In the genomic region with DNA sequence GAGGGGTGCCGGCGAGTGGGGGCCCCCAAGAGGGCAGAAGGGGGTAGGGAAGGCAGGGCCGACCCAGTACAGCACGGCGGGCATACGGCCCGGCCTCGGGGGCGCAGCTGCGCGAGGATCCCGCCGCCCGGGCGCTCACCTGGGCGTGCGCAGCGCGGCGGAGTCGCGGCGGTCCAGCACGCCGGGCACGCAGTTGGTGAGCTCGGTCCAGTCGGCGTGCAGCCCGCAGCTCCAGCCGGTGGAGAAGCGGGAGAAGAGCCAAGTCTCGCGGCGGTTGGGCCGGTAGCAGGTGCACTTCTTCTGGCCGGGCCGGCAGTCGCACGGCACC, we compare ENCODE assay signal across 8 cellular contexts. TPM values are rescaled to one million over a fixed set of nuclear protein-coding genes. Genes with fewer than 3 reads are reported as not detected.
DNase-seq lines count a peak whose midpoint lies in the region; ATAC-seq, FAIRE-seq and TF ChIP-seq lines count a peak whose summit lies in the region.
"Not testable (repeated sequence)": the region's sequence is repeated elsewhere in the genome, so short reads cannot be mapped to it uniquely, and the experiment has no call there.

No MANE protein-coding gene starts in this region.

- H3K4me1 Mint-ChIP-seq in activated naive CD8-positive, alpha-beta T cell treated with anti-CD3 and anti-CD28 coated beads, Interleukin-2, amount 10 ng/mL, durations not matched to agents 7 days and 5 days, result peaks cover 27% of the 10 kb centered on the region

- peak; percentile 13 for ATAC-seq in HG02943 (IDR thresholded peaks at IDR 0.05; ENCODE audit: low read depth, unreplicated experiment)
- peak; percentile 0 for ATAC-seq in activated naive CD8-positive, alpha-beta T cell treated with anti-CD3 and anti-CD28 coated beads, Interleukin-2, amount 10 ng/mL, durations not matched to agents 7 days and 5 days (ENCODE audit: low read depth)
- ATAC-seq in left lung, result peak; percentile 1
- peak; percentile 2 to 29 (median 8) for ATAC-seq in pancreas
- not testable (repeated sequence) for ATAC-seq in upper lobe of left lung (ENCODE audit: low FRiP score in 2 of 2)

- H3K4me1 ChIP-seq in Peyer's patch (peaks cover 3 to 28% (median 16%) of the 10 kb centered on the region in 4 donors), esophagus (ENCODE audit: control insufficient read depth in 2 of 2, insufficient read depth in 2 of 2, low read length in 1 of 2) (peaks cover 21 to 44% of the 10 kb centered on the region in 2 donors), left lung (peaks cover 6 to 63% of the 10 kb centered on the region in 2 donors), pancreas (peaks cover 0 to 21% (median 4%) of the 10 kb centered on the region in 3 donors), upper lobe of left lung (peaks cover 27 to 73% (median 42%) of the 10 kb centered on the region in 4 donors)

- H3K27ac ChIP-seq in Peyer's patch, result peak overlapping the region in 3 of 4 donors; percentile 53 to 65 (median 64)
- H3K27ac ChIP-seq in esophagus (ENCODE audit: low read depth in 2 of 2, low read length in 1 of 2), result peak overlapping the region in 1 of 2 donors; percentile 39
- H3K27ac ChIP-seq in left lung, result not testable (repeated sequence)
- peak overlapping the region in 3 of 4 donors; percentile 46 to 50 (median 50) for H3K27ac ChIP-seq in pancreas
- peak overlapping the region in 2 of 4 donors; percentile 40 to 58 for H3K27ac ChIP-seq in upper lobe of left lung

- FAIRE-seq in pancreas (lab: Jason Lieb, UNC), result not testable (repeated sequence)

- not testable (repeated sequence) for DNase-seq in GM12865 (ENCODE audit: low read depth); Peyer's patch; activated naive CD8-positive, alpha-beta T cell treated with anti-CD3 and anti-CD28 coated beads, Interleukin-2, amount 10 ng/mL, durations not matched to agents 7 days and 5 days; left lung; pancreas; upper lobe of left lung

- not testable (repeated sequence) for H3K36me3 Mint-ChIP-seq in activated naive CD8-positive, alpha-beta T cell treated with anti-CD3 and anti-CD28 coated beads, Interleukin-2, amount 10 ng/mL, durations not matched to agents 7 days and 5 days

- H3K36me3 ChIP-seq in Peyer's patch, left lung, pancreas: not testable (repeated sequence)
- H3K36me3 ChIP-seq in esophagus (ENCODE audit: control insufficient read depth in 2 of 2, insufficient read depth in 2 of 2, low read length in 1 of 2) (peaks cover 0 to 17% of the 10 kb centered on the region in 2 donors), upper lobe of left lung (peaks cover 0 to 11% (median 0%) of the 10 kb centered on the region in 4 donors)

- TF ChIP-seq CTCF in GM12865 (IDR thresholded peaks at IDR 0.05; ENCODE audit: insufficient read depth, low read depth, low read length, missing control alignments); Peyer's patch (IDR thresholded peaks at IDR 0.05); left lung (IDR thresholded peaks at IDR 0.05); pancreas (IDR thresholded peaks at IDR 0.05); upper lobe of left lung (IDR thresholded peaks at IDR 0.05): not testable (repeated sequence)

- H3K9me3 Mint-ChIP-seq in activated naive CD8-positive, alpha-beta T cell treated with anti-CD3 and anti-CD28 coated beads, Interleukin-2, amount 10 ng/mL, durations not matched to agents 7 days and 5 days, result not testable (repeated sequence)

- H3K27ac Mint-ChIP-seq in activated naive CD8-positive, alpha-beta T cell treated with anti-CD3 and anti-CD28 coated beads, Interleukin-2, amount 10 ng/mL, durations not matched to agents 7 days and 5 days, result peak overlapping the region; percentile 42

- POLR2A ChIA-PET in activated naive CD8-positive, alpha-beta T cell treated with anti-CD3 and anti-CD28 coated beads, Interleukin-2, amount 10 ng/mL, durations not matched to agents 7 days and 5 days (lab: Charles Lee), result not testable (repeated sequence)

- not testable (repeated sequence) for TF ChIP-seq EP300 in upper lobe of left lung (IDR thresholded peaks at IDR 0.05)

- peak overlapping the region; percentile 55 for H3K4me3 ChIP-seq in GM12865 (ENCODE audit: low read depth, low read length)
- peak overlapping the region; percentile 69 to 82 (median 76) for H3K4me3 ChIP-seq in Peyer's patch
- H3K4me3 ChIP-seq in esophagus (ENCODE audit: low read depth in 1 of 2, low read length in 2 of 2), result peak overlapping the region; percentile 64 to 86
- peak overlapping the region; percentile 55 to 62 for H3K4me3 ChIP-seq in left lung
- H3K4me3 ChIP-seq in pancreas, result peak overlapping the region; percentile 60 to 98 (median 88)
- peak overlapping the region; percentile 52 to 79 (median 64) for H3K4me3 ChIP-seq in upper lobe of left lung

- H3K9me3 ChIP-seq in Peyer's patch; esophagus (ENCODE audit: control insufficient read depth in 2 of 2, insufficient read depth in 1 of 2, low read depth in 1 of 2, low read length in 1 of 2); left lung; pancreas; upper lobe of left lung: not testable (repeated sequence)

- peak overlapping the region; percentile 80 for H3K4me3 Mint-ChIP-seq in activated naive CD8-positive, alpha-beta T cell treated with anti-CD3 and anti-CD28 coated beads, Interleukin-2, amount 10 ng/mL, durations not matched to agents 7 days and 5 days

- not testable (repeated sequence) for H3K27me3 ChIP-seq in Peyer's patch; esophagus (ENCODE audit: control insufficient read depth in 1 of 2, insufficient read depth in 2 of 2, low read length in 2 of 2); pancreas; upper lobe of left lung
- peaks cover 0 to 12% of the 10 kb centered on the region in 2 donors for H3K27me3 ChIP-seq in left lung

- not testable (repeated sequence) for TF ChIP-seq POLR2A in Peyer's patch (IDR thresholded peaks at IDR 0.05); upper lobe of left lung (IDR thresholded peaks at IDR 0.05)

- intact Hi-C loops in left lung (cut with DNase I), result not testable (repeated sequence)
- intact Hi-C loops in pancreas (cut with DNase I), result loop anchor here in 1 of 3 donors (5.0 kb wide), 1 partner anchor 91 kb away; no protein-coding TSS in a partner anchor

- H3K27me3 Mint-ChIP-seq in activated naive CD8-positive, alpha-beta T cell treated with anti-CD3 and anti-CD28 coated beads, Interleukin-2, amount 10 ng/mL, durations not matched to agents 7 days and 5 days, result not testable (repeated sequence)

- WGBS in esophagus, 2 donors, result 1% methylated on average over 25 to 30 of the region's 40 CpGs
- whole genome bisulfite sequencing in pancreas, 2 donors, result 0 to 1% methylated on average over 11 to 27 of the region's 40 CpGs
- WGBS in upper lobe of left lung, 2 donors, result 0% methylated on average over 2 of the region's 40 CpGs; no CpG with 5 or more reads in 1 of the 2 donors

RNA-seq across cellular contexts. Expression of a gene that starts 0.8 kb away (rescaled TPM):
- total RNA-seq in Peyer's patch (10 to 100 TPM; 16.5 to 52.0 (median 40.2) TPM), left lung (10 to 100 TPM; 30.8 to 38.0 TPM), pancreas (10 to 100 TPM; 20.7 to 47.8 (median 25.3) TPM), upper lobe of left lung (10 to 100 TPM; 24.0 to 96.8 (median 37.0) TPM)
- total RNA-seq in activated naive CD8-positive, alpha-beta T cell treated with anti-CD3 and anti-CD28 coated beads, Interleukin-2, amount 10 ng/mL, durations not matched to agents 7 days and 5 days, result 10 to 100 TPM; 10.1 to 11.4 TPM
- polyA plus RNA-seq in esophagus (10 to 100 TPM; 23.1 to 29.9 TPM), pancreas (10 to 100 TPM; 24.5 to 28.4 TPM)
